In genomic region chr9:115013998-115014397, GRCh38 we compare ENCODE assay signal across 8 cellular contexts.
DNase-seq lines count a peak whose midpoint lies in the region; ATAC-seq and TF ChIP-seq lines count a peak whose summit lies in the region.

No MANE protein-coding gene starts in this region.

- H3K4me3 Mint-ChIP-seq in CD8-positive, alpha-beta memory T cell, result no peak overlapping the region
- no peak overlapping the region for H3K4me3 Mint-ChIP-seq in activated naive CD8-positive, alpha-beta T cell treated with anti-CD3 and anti-CD28 coated beads for 36 hours

- H4K20me1 ChIP-seq in SU-DHL-6 (ENCODE audit: low read depth, low read length), result no peaks in the 10 kb centered on the region

- no peaks in the 10 kb centered on the region for H3K36me3 ChIP-seq in CD8-positive, alpha-beta memory T cell (ENCODE audit: insufficient read depth, low read length)
- H3K36me3 ChIP-seq in SU-DHL-6 (ENCODE audit: low read length) (no peaks in the 10 kb centered on the region), cardiac muscle cell (no peaks in the 10 kb centered on the region), prostate gland (no peaks in the 10 kb centered on the region), uterus (no peaks in the 10 kb centered on the region)

- peak; percentile 56 for ATAC-seq in GM21717 (IDR thresholded peaks at IDR 0.05; ENCODE audit: unreplicated experiment)

- DNase-seq in CD8-positive, alpha-beta memory T cell, result peak; percentile 58 to 85 (median 71)
- peak; percentile 58 for DNase-seq in NCI-H1105 (lab: John Stamatoyannopoulos, UW)
- peak; percentile 76 for DNase-seq in activated naive CD8-positive, alpha-beta T cell treated with anti-CD3 and anti-CD28 coated beads for 36 hours
- peak; percentile 67 to 86 for DNase-seq in cardiac muscle cell (ENCODE audit: low read depth in 1 of 2, low spot score in 1 of 2)
- peak; percentile 56 for DNase-seq in prostate gland (ENCODE audit: low spot score)
- DNase-seq in uterus, result peak; percentile 57 to 63

- H3K4me1 Mint-ChIP-seq in CD8-positive, alpha-beta memory T cell, result peaks cover 1 to 23% (median 8%) of the 10 kb centered on the region in 3 donors
- peaks cover 40% of the 10 kb centered on the region for H3K4me1 Mint-ChIP-seq in activated naive CD8-positive, alpha-beta T cell treated with anti-CD3 and anti-CD28 coated beads for 36 hours

- H3F3A ChIP-seq in SU-DHL-6 (ENCODE audit: insufficient read depth), result no peaks in the 10 kb centered on the region

- H2AFZ ChIP-seq in SU-DHL-6 (ENCODE audit: low read depth, low read length, severe bottlenecking), result no peak overlapping the region

- H3K4me1 ChIP-seq in CD8-positive, alpha-beta memory T cell (ENCODE audit: insufficient read depth, low read length), result no peaks in the 10 kb centered on the region
- no peaks in the 10 kb centered on the region for H3K4me1 ChIP-seq in cardiac muscle cell (ENCODE audit: low read depth)
- no peaks in the 10 kb centered on the region for H3K4me1 ChIP-seq in prostate gland (replicated peaks)
- peaks cover 0 to 9% of the 10 kb centered on the region in 2 donors for H3K4me1 ChIP-seq in uterus

- no peak overlapping the region for H3K27ac ChIP-seq in CD8-positive, alpha-beta memory T cell (ENCODE audit: low read depth, low read length)
- H3K27ac ChIP-seq in SU-DHL-6 (ENCODE audit: low read depth, low read length) (no peak overlapping the region), cardiac muscle cell (no peak overlapping the region), prostate gland (no peak overlapping the region), uterus (no peak overlapping the region)

- H3K4me2 ChIP-seq in SU-DHL-6 (ENCODE audit: low read depth, low read length, poor library complexity, severe bottlenecking), result no peak overlapping the region

- intact Hi-C loops in prostate gland (cut with DNase I) (loop anchor here (2.0 to 10.0 kb wide), 6 partner anchors 102 to 609 kb away; partner anchors contain the start of gene TEX48), uterus (cut with DNase I; ENCODE audit: low total_unique reads) (no loop called here)

- no peak overlapping the region for H3K9ac ChIP-seq in SU-DHL-6 (ENCODE audit: low read length)

- peak overlapping the region in 1 of 8 donors; percentile 13 for H3K27ac Mint-ChIP-seq in CD8-positive, alpha-beta memory T cell
- H3K27ac Mint-ChIP-seq in activated naive CD8-positive, alpha-beta T cell treated with anti-CD3 and anti-CD28 coated beads for 36 hours, result no peak overlapping the region

- H3K36me3 Mint-ChIP-seq in CD8-positive, alpha-beta memory T cell, result no peaks in the 10 kb centered on the region
- H3K36me3 Mint-ChIP-seq in activated naive CD8-positive, alpha-beta T cell treated with anti-CD3 and anti-CD28 coated beads for 36 hours, result no peaks in the 10 kb centered on the region

- H3K79me2 ChIP-seq in SU-DHL-6 (ENCODE audit: insufficient read depth, low read length), result no peaks in the 10 kb centered on the region

- TF ChIP-seq CTCF in SU-DHL-6 (IDR thresholded peaks at IDR 0.05; ENCODE audit: insufficient read depth, low read length, poor library complexity, severe bottlenecking) (peak; percentile 63), cardiac muscle cell (IDR thresholded peaks at IDR 0.05; ENCODE audit: low read depth, low read length) (peak; percentile 71), prostate gland (IDR thresholded peaks at IDR 0.05) (peak; percentile 60 to 88 (median 80)), uterus (IDR thresholded peaks at IDR 0.05) (peak; percentile 79 to 80 (median 80))

- H3K9me2 ChIP-seq in SU-DHL-6 (replicated peaks; ENCODE audit: insufficient read depth, low read length), result no peaks in the 10 kb centered on the region

- H3K27me3 Mint-ChIP-seq in CD8-positive, alpha-beta memory T cell, result peaks cover 0 to 8% of the 10 kb centered on the region in 2 donors
- no peaks in the 10 kb centered on the region for H3K27me3 Mint-ChIP-seq in activated naive CD8-positive, alpha-beta T cell treated with anti-CD3 and anti-CD28 coated beads for 36 hours

- H3K9me3 ChIP-seq in CD8-positive, alpha-beta memory T cell (ENCODE audit: low read length), result no peaks in the 10 kb centered on the region
- H3K9me3 ChIP-seq in SU-DHL-6 (ENCODE audit: insufficient read depth, low read length), result no peaks in the 10 kb centered on the region
- no peaks in the 10 kb centered on the region for H3K9me3 ChIP-seq in cardiac muscle cell (ENCODE audit: low read depth)
- no peaks in the 10 kb centered on the region for H3K9me3 ChIP-seq in prostate gland
- no peaks in the 10 kb centered on the region for H3K9me3 ChIP-seq in uterus

- CTCF ChIA-PET in CD8-positive, alpha-beta memory T cell (lab: Charles Lee), result interaction anchor here (0.7 to 13.3 kb wide), 17 partner anchors 53 to 377 kb away, joined by 3 to 151 read pairs (median 7); partner anchors contain the start of gene TEX48

- no peak for TF ChIP-seq POLR2A in prostate gland (IDR thresholded peaks at IDR 0.05)
- no peak for TF ChIP-seq POLR2A in uterus (IDR thresholded peaks at IDR 0.05)

- 4% methylated on average over 3 of the region's 3 CpGs for WGBS in prostate gland

- no peaks in the 10 kb centered on the region for H3K9me3 Mint-ChIP-seq in CD8-positive, alpha-beta memory T cell
- no peaks in the 10 kb centered on the region for H3K9me3 Mint-ChIP-seq in activated naive CD8-positive, alpha-beta T cell treated with anti-CD3 and anti-CD28 coated beads for 36 hours

- no peak overlapping the region for H3K4me3 ChIP-seq in CD8-positive, alpha-beta memory T cell (ENCODE audit: low read length)
- H3K4me3 ChIP-seq in SU-DHL-6 (ENCODE audit: insufficient read depth, low read length, poor library complexity, severe bottlenecking), result no peak overlapping the region
- H3K4me3 ChIP-seq in cardiac muscle cell, result no peak overlapping the region
- no peak overlapping the region for H3K4me3 ChIP-seq in prostate gland
- no peak overlapping the region for H3K4me3 ChIP-seq in uterus

- POLR2A ChIA-PET in CD8-positive, alpha-beta memory T cell (lab: Charles Lee), result interaction anchor here (0.7 kb wide), 1 partner anchor 286 kb away, joined by 6 read pairs; no protein-coding TSS in a partner anchor

- H3K27me3 ChIP-seq in CD8-positive, alpha-beta memory T cell (ENCODE audit: insufficient read depth, low read length, poor library complexity, severe bottlenecking), result no peaks in the 10 kb centered on the region
- no peaks in the 10 kb centered on the region for H3K27me3 ChIP-seq in SU-DHL-6 (ENCODE audit: low read length)
- H3K27me3 ChIP-seq in cardiac muscle cell, result peaks cover 42% of the 10 kb centered on the region
- no peaks in the 10 kb centered on the region for H3K27me3 ChIP-seq in prostate gland (replicated peaks; ENCODE audit: insufficient read depth)
- H3K27me3 ChIP-seq in uterus, result no peaks in the 10 kb centered on the region
